ENCODE assay signal across 18 cellular contexts in the genomic region with DNA sequence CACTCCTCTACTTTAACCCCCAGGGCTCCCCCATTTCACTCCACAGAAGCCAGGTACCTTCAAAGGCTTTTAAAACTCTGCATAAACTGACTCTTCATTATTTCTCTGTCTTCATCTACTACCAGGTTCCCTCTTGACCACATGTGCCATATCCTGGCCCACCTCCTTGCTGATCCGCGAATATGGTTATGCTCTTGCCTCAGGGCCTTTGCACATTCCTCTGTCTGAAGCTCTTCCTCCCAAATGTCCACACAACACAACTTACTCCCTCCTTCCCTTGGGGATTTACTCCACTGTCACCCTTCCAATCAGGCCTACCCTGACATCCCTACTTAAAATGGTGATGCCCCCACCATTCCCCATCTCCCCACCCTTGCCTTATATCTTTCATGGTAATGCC.
DNase-seq lines count a peak whose midpoint lies in the region; ATAC-seq and TF ChIP-seq lines count a peak whose summit lies in the region.
"Had no signal": no experiment of that assay in that cellular context is flagged by ENCODE, and none has a peak within 500 bp of the region (broad histone marks: within the 10 kb centered on the region; RNA-seq: fewer than 3 reads in every experiment).

No MANE protein-coding gene starts in this region.

- H3K4me1 ChIP-seq in HEK293 (ENCODE audit: control insufficient read depth, insufficient read depth, low read length) (no peaks in the 10 kb centered on the region), mesendoderm (ENCODE audit: control insufficient read depth, low read depth, low read length) (no peaks in the 10 kb centered on the region)
- H3K4me1 ChIP-seq: BE2C had no signal

- H2BK120ac ChIP-seq in mesendoderm (ENCODE audit: low read depth, low read length), result no peak overlapping the region

- no peak overlapping the region for H3K9ac ChIP-seq in mesendoderm (ENCODE audit: low read length)
- H3K9ac ChIP-seq: BLaER1 treated with 17β-estradiol and CSF1 and Interleukin-3, amounts not matched to agents 10 nM and 100 nM; GM23248 had no signal

- WGBS in mesendoderm (ENCODE audit: extremely low coverage, insufficient coverage, low lambda C conversion rate), result no CpG with 5 or more reads among the region's 2 CpGs

- no peak overlapping the region for H3K4ac ChIP-seq in mesendoderm (ENCODE audit: low read depth, low read length)

- no peak overlapping the region for H3K18ac ChIP-seq in mesendoderm (ENCODE audit: low read length)

- H4K8ac ChIP-seq in mesendoderm (ENCODE audit: low read depth, low read length), result no peak overlapping the region

- H3K23ac ChIP-seq in mesendoderm (ENCODE audit: low read length), result no peak overlapping the region

- no peak overlapping the region for H2AK5ac ChIP-seq in mesendoderm (ENCODE audit: low read length)

- POLR2A ChIA-PET in HEK293 (lab: Yijun Ruan, JAX), result no interaction called here

- H3K9me3 ChIP-seq in HEK293 (ENCODE audit: control insufficient read depth, insufficient read depth, low read depth, low read length), result no peaks in the 10 kb centered on the region
- H3K9me3 ChIP-seq: BE2C had no signal

- no peaks in the 10 kb centered on the region for H3K79me2 ChIP-seq in mesendoderm (ENCODE audit: control insufficient read depth, insufficient read depth, low read length)

- no peak for TF ChIP-seq CTCF in HEK293 (tag by site-specific recombination; IDR thresholded peaks at IDR 0.05)

- no peaks in the 10 kb centered on the region for H3K79me1 ChIP-seq in mesendoderm (ENCODE audit: low read length)

- no peak overlapping the region for H3K27ac ChIP-seq in HEK293 (ENCODE audit: extremely low read depth, low read depth, low read length)
- H3K27ac ChIP-seq in mesendoderm (ENCODE audit: low read depth, low read length), result no peak overlapping the region
- H3K27ac ChIP-seq: 22Rv1; BLaER1 treated with 17β-estradiol and CSF1 and Interleukin-3, amounts not matched to agents 10 nM and 100 nM; GM23248 had no signal

- H3K27me3 ChIP-seq in mesendoderm (ENCODE audit: insufficient read depth, low read length, poor library complexity), result no peaks in the 10 kb centered on the region
- H3K27me3 ChIP-seq: BE2C; BLaER1 treated with 17β-estradiol and CSF1 and Interleukin-3, amounts not matched to agents 10 nM and 100 nM had no signal

- no peak overlapping the region for H3K56ac ChIP-seq in mesendoderm (ENCODE audit: low read length)

- DNase-seq in NCI-H82 (lab: John Stamatoyannopoulos, UW), result peak; percentile 8
- no peak for DNase-seq in NCI-H82 treated with DMSO at 0.1 percent for 48 hours (lab: John Stamatoyannopoulos, UW; ENCODE audit: unreplicated experiment)
- DNase-seq in mesendoderm, result peak; percentile 25
- no peak for DNase-seq in OCI-M2 (lab: John Stamatoyannopoulos, UW; ENCODE audit: unreplicated experiment)
- DNase-seq in HPDE6-E6E7 (ENCODE audit: extremely low spot score), result no peak
- DNase-seq: AML-193; BE2C; CD4-positive, alpha-beta T cell; CD8-positive, alpha-beta memory T cell; DMS53; DMS79 treated with DMSO at 0.1 percent for 48 hours; GM23248; H7; HCEC 1CT had no signal

- H4K5ac ChIP-seq in mesendoderm (ENCODE audit: low read length), result no peak overlapping the region

- no peak overlapping the region for H2BK15ac ChIP-seq in mesendoderm (replicated peaks; ENCODE audit: low read depth)

- CTCF ChIA-PET in HEK293 (lab: Yijun Ruan, JAX), result no interaction called here

- no peak overlapping the region for H3K4me2 ChIP-seq in mesendoderm (ENCODE audit: low read length)
- H3K4me2 ChIP-seq: BLaER1 treated with 17β-estradiol and CSF1 and Interleukin-3, amounts not matched to agents 10 nM and 100 nM had no signal

- H2BK5ac ChIP-seq in mesendoderm (ENCODE audit: low read length), result no peak overlapping the region

- ATAC-seq in GM18867 (IDR thresholded peaks at IDR 0.05; ENCODE audit: unreplicated experiment), result no peak

- H3K36me3 ChIP-seq in HEK293 (ENCODE audit: control insufficient read depth in 2 of 2, insufficient read depth in 1 of 2, low read length in 2 of 2) (no peaks in the 10 kb centered on the region), mesendoderm (ENCODE audit: control insufficient read depth, insufficient read depth, low read length) (no peaks in the 10 kb centered on the region)
- H3K36me3 ChIP-seq: BE2C had no signal

- H3K4me3 ChIP-seq in HEK293 (ENCODE audit: low read depth, low read length) (no peak overlapping the region), mesendoderm (ENCODE audit: low read length) (no peak overlapping the region)
- H3K4me3 ChIP-seq: BLaER1 treated with 17β-estradiol and CSF1 and Interleukin-3, amounts not matched to agents 10 nM and 100 nM; GM23248 had no signal

TF ChIP-seq in HEK293, 187 proteins besides CTCF, POLR2A, EP300 and RAD21:
- TF ChIP-seq ZNF623 (tag by site-specific recombination; IDR thresholded peaks at IDR 0.05) (peak; percentile 78), GLI2 (tag by site-specific recombination; IDR thresholded peaks at IDR 0.05; ENCODE audit: borderline replicate concordance, low read depth) (no peak), ZNF521 (tag by site-specific recombination; IDR thresholded peaks at IDR 0.05) (no peak)

Comparison
In these comparisons a context has a peak if more than half of its experiments do, and no peak if none do; other contexts are left out.
1. DNase-seq: peak in NCI-H82 (single experiment) and mesendoderm (single experiment); none in NCI-H82 treated with DMSO at 0.1 percent for 48 hours (single experiment), OCI-M2 (single experiment) and HPDE6-E6E7 (single experiment).